Comparison of ENCODE assay signal across 1 cellular context in genomic region chr2:11292464-11293255, GRCh38.
TF ChIP-seq lines count a peak whose summit lies in the region.

No MANE protein-coding gene starts in this region.

TF ChIP-seq in K562, 482 proteins besides CTCF, POLR2A, EP300 and RAD21 (continued from another document and continues in another):
- TF ChIP-seq ETS1 (conservative IDR thresholded peaks at IDR 0.05; ENCODE audit: control insufficient read depth, low read depth, low read length) (no peak), HEY1 (CRISPR knock-in tag; IDR thresholded peaks at IDR 0.05; ENCODE audit: borderline replicate concordance) (no peak), NFXL1 (CRISPR knock-in tag; IDR thresholded peaks at IDR 0.05) (no peak), ADNP (tag; IDR thresholded peaks at IDR 0.05) (no peak), FOXJ2 (tag; IDR thresholded peaks at IDR 0.05) (no peak), PHF8 (IDR thresholded peaks at IDR 0.05; ENCODE audit: borderline replicate concordance, low read length) (no peak), XRCC5 (IDR thresholded peaks at IDR 0.05; ENCODE audit: low read depth, low read length) (no peak), PBX2 (CRISPR knock-in tag; IDR thresholded peaks at IDR 0.05; ENCODE audit: low read depth) (no peak), PBX2 (tag; conservative IDR thresholded peaks at IDR 0.05; ENCODE audit: low read depth) (no peak), MEF2D (tag; conservative IDR thresholded peaks at IDR 0.05; ENCODE audit: low read depth) (no peak), ZNF668 (CRISPR knock-in tag; IDR thresholded peaks at IDR 0.05) (no peak), HNRNPUL1 (IDR thresholded peaks at IDR 0.05; ENCODE audit: low read length) (no peak), KLF10 (CRISPR knock-in tag; IDR thresholded peaks at IDR 0.05) (no peak), ATF6 (CRISPR knock-in tag; IDR thresholded peaks at IDR 0.05) (no peak), ETV5 (CRISPR knock-in tag; IDR thresholded peaks at IDR 0.05; ENCODE audit: low read depth) (no peak), NCOA1 (IDR thresholded peaks at IDR 0.05; ENCODE audit: low read depth) (no peak), PREB (CRISPR knock-in tag; IDR thresholded peaks at IDR 0.05) (no peak), MEIS2 (IDR thresholded peaks at IDR 0.05; ENCODE audit: partially characterized antibody) (peak; percentile 21), ARHGAP35 (IDR thresholded peaks at IDR 0.05; ENCODE audit: partially characterized antibody) (no peak), HOMEZ (CRISPR knock-in tag; IDR thresholded peaks at IDR 0.05) (no peak), CHD2 (IDR thresholded peaks at IDR 0.05; ENCODE audit: low read depth, low read length) (no peak), ZNF785 (CRISPR knock-in tag; IDR thresholded peaks at IDR 0.05) (no peak), IRF9 (tag; IDR thresholded peaks at IDR 0.05) (no peak), NR0B1 (IDR thresholded peaks at IDR 0.05; ENCODE audit: partially characterized antibody) (no peak), RB1 (IDR thresholded peaks at IDR 0.05; ENCODE audit: low read depth) (no peak), CEBPB (tag; IDR thresholded peaks at IDR 0.05) (peak; percentile 44; the same call in 1 of the 2 replicates), HNRNPLL (IDR thresholded peaks at IDR 0.05; ENCODE audit: low read depth, low read length, poor library complexity, severe bottlenecking) (no peak), ESRRA (IDR thresholded peaks at IDR 0.05; ENCODE audit: borderline replicate concordance, low read depth) (no peak), HSF4 (CRISPR knock-in tag; IDR thresholded peaks at IDR 0.05; ENCODE audit: borderline replicate concordance) (no peak), RBFOX2 (IDR thresholded peaks at IDR 0.05; ENCODE audit: low read depth, low read length) (no peak), CEBPG (CRISPR knock-in tag; IDR thresholded peaks at IDR 0.05) (no peak), CEBPG (tag; conservative IDR thresholded peaks at IDR 0.05 in 1 of 2, IDR thresholded peaks at IDR 0.05 in 1 of 2) (peak in 1 of 2 experiments; percentile 45; a peak in 1 of 4 replicates), ZBTB2 (IDR thresholded peaks at IDR 0.05) (no peak), FOXP1 (CRISPR knock-in tag; IDR thresholded peaks at IDR 0.05) (no peak), ZKSCAN8 (CRISPR knock-in tag; IDR thresholded peaks at IDR 0.05) (no peak), ELK3 (CRISPR knock-in tag; IDR thresholded peaks at IDR 0.05) (no peak), MXD1 (CRISPR knock-in tag; IDR thresholded peaks at IDR 0.05; ENCODE audit: borderline replicate concordance, poor library complexity, severe bottlenecking) (no peak), SMARCA4 (IDR thresholded peaks at IDR 0.05) (no peak), DPF2 (IDR thresholded peaks at IDR 0.05) (peak; percentile 53; the same call in 1 of the 2 replicates), BRD4 (IDR thresholded peaks at IDR 0.05) (no peak), ZFP30 (CRISPR knock-in tag; IDR thresholded peaks at IDR 0.05; ENCODE audit: borderline replicate concordance) (no peak), SIN3B (IDR thresholded peaks at IDR 0.05; ENCODE audit: low read depth) (no peak), HNRNPK (IDR thresholded peaks at IDR 0.05; ENCODE audit: low read depth, low read length, poor library complexity, severe bottlenecking) (no peak), SIN3A (IDR thresholded peaks at IDR 0.05; ENCODE audit: borderline replicate concordance in 2 of 2, control insufficient read depth in 1 of 2, low read depth in 2 of 2, low read length in 2 of 2) (no peak), GATAD2B (IDR thresholded peaks at IDR 0.05; ENCODE audit: borderline replicate concordance) (no peak), TBL1XR1 (IDR thresholded peaks at IDR 0.05; ENCODE audit: low read length in 2 of 2) (no peak), AFF4 (CRISPR knock-in tag; IDR thresholded peaks at IDR 0.05) (no peak), HLTF (IDR thresholded peaks at IDR 0.05) (no peak), CREBBP (IDR thresholded peaks at IDR 0.05; ENCODE audit: low read depth, low read length) (no peak), GTF2F1 (IDR thresholded peaks at IDR 0.05; ENCODE audit: low read depth, low read length) (no peak), ARID1B (IDR thresholded peaks at IDR 0.05) (0 out of 2 replicates have a peak, but pooled peaks have one; percentile 19), HMGN3 (IDR thresholded peaks at IDR 0.05; ENCODE audit: borderline replicate concordance, extremely low read depth, insufficient read length, low read depth, low read length) (no peak), ZNF766 (CRISPR knock-in tag; conservative IDR thresholded peaks at IDR 0.05) (peak; percentile 72; the same call in 1 of the 2 replicates)
